ENCODE assay signal across 14 cellular contexts in genomic region chr17:50692448-50693040, GRCh38. TPM values are rescaled to one million over a fixed set of nuclear protein-coding genes. Genes with fewer than 3 reads are reported as not detected.
DNase-seq lines count a peak whose midpoint lies in the region; ATAC-seq lines count a peak whose summit lies in the region.
"Had no signal": no experiment of that assay in that cellular context is flagged by ENCODE, and none has a peak within 500 bp of the region (broad histone marks: within the 10 kb centered on the region; RNA-seq: fewer than 3 reads in every experiment).

No MANE protein-coding gene starts in this region.

- WGBS in aorta, 2 donors: 61 to 65% methylated on average over 6 of the region's 6 CpGs

- H3K9ac ChIP-seq in endocrine pancreas (ENCODE audit: control insufficient read depth, insufficient read depth, low read length): no peak overlapping the region
- H3K9ac ChIP-seq: KMS-11 had no signal

- H3K4me3 ChIP-seq in endocrine pancreas (ENCODE audit: control insufficient read depth, insufficient read depth, low read length) (peak overlapping the region; percentile 16), muscle layer of duodenum (ENCODE audit: low read depth in 1 of 2, low read length in 2 of 2) (no peak overlapping the region), aorta (ENCODE audit: low read length in 2 of 2) (no peak overlapping the region)

- DNase-seq in cardiac septum (ENCODE audit: low spot score) (peak; percentile 46), Right ventricle myocardium superior (no peak), aorta (no peak), nucleus accumbens (lab: John Stamatoyannopoulos, UW) (no peak), KG1 (lab: John Stamatoyannopoulos, UW) (no peak), globus pallidus (ENCODE audit: low spot score) (no peak)
- DNase-seq: activated naive CD4-positive, alpha-beta T cell treated with Interleukin-2 at 50 U/mL for 16 hours; naive thymus-derived CD4-positive, alpha-beta T cell; NCI-H774; SHP77 treated with DMSO at 0.1 percent for 48 hours; stimulated activated naive CD8-positive, alpha-beta T cell treated with anti-CD3 and anti-CD28 coated beads, Interleukin-15, amount 100 ng/mL, for 72 hours had no signal

- H3K27ac ChIP-seq in muscle layer of duodenum (ENCODE audit: low read length) (peak overlapping the region; percentile 81), aorta (ENCODE audit: low read depth in 1 of 2, low read length in 2 of 2) (peak overlapping the region; percentile 31 to 48)
- H3K27ac ChIP-seq: KMS-11 had no signal

- H3K4me1 ChIP-seq in endocrine pancreas (ENCODE audit: control insufficient read depth, insufficient read depth, low read length): peaks cover 10% of the 10 kb centered on the region
- peaks cover 19 to 55% of the 10 kb centered on the region in 2 donors for H3K4me1 ChIP-seq in muscle layer of duodenum (ENCODE audit: control insufficient read depth in 1 of 2, insufficient read depth in 2 of 2, low read length in 2 of 2)
- H3K4me1 ChIP-seq in aorta (ENCODE audit: control insufficient read depth in 1 of 2, insufficient read depth in 2 of 2, low read length in 2 of 2): peaks cover 0 to 11% of the 10 kb centered on the region in 2 donors

- intact Hi-C loops in cardiac septum (cut with DNase I) (no loop called here), Right ventricle myocardium superior (cut with DNase I) (no loop called here), aorta (cut with DNase I) (loop anchor here in 1 of 2 donors (5.0 kb wide), 1 partner anchor 210 kb away; no protein-coding TSS in a partner anchor)

- ATAC-seq in Right ventricle myocardium superior (ENCODE audit: poor library complexity) (no peak), aorta (ENCODE audit: low FRiP score) (no peak)
- ATAC-seq: naive thymus-derived CD4-positive, alpha-beta T cell; stimulated activated naive CD8-positive, alpha-beta T cell treated with anti-CD3 and anti-CD28 coated beads, Interleukin-15, amount 100 ng/mL, for 72 hours had no signal

- H3K27me3 ChIP-seq in endocrine pancreas (ENCODE audit: control insufficient read depth, insufficient read depth, low read length) (no peaks in the 10 kb centered on the region), muscle layer of duodenum (ENCODE audit: low read depth, low read length) (no peaks in the 10 kb centered on the region), aorta (ENCODE audit: control insufficient read depth in 1 of 2, insufficient read depth in 2 of 2, low read length in 1 of 2) (no peaks in the 10 kb centered on the region)

- H3K36me3 ChIP-seq in endocrine pancreas (ENCODE audit: control insufficient read depth, insufficient read depth, low read length) (peaks cover 6% of the 10 kb centered on the region), muscle layer of duodenum (ENCODE audit: control insufficient read depth in 1 of 2, insufficient read depth in 2 of 2, low read length in 2 of 2) (peaks cover 25 to 28% of the 10 kb centered on the region in 2 donors), aorta (ENCODE audit: control insufficient read depth in 1 of 2, insufficient read depth in 2 of 2, low read length in 1 of 2) (peaks cover 5 to 9% of the 10 kb centered on the region in 2 donors)

- H3K9me3 ChIP-seq in endocrine pancreas (ENCODE audit: control insufficient read depth, low read length) (no peaks in the 10 kb centered on the region), muscle layer of duodenum (ENCODE audit: control insufficient read depth in 1 of 2, low read length in 2 of 2) (no peaks in the 10 kb centered on the region), aorta (ENCODE audit: control insufficient read depth, low read length) (no peaks in the 10 kb centered on the region)

RNA-seq across cellular contexts. Expression of gene ANKRD40, which starts 15.2 kb away (rescaled TPM):
- total RNA-seq in cardiac septum (47.6 TPM), Right ventricle myocardium superior (58.4 TPM), aorta (10 to 100 TPM; 53.2 to 55.5 TPM)
- 10 to 100 TPM; 19.1 to 20.5 TPM for polyA plus RNA-seq in aorta

RNA-seq across cellular contexts. Expression of gene LUC7L3, which starts 26.9 kb away (rescaled TPM):
- total RNA-seq in cardiac septum (78.5 TPM), Right ventricle myocardium superior (58.1 TPM), aorta (100 to 1,000 TPM; 123 to 189 TPM)
- 100 to 1,000 TPM; 147 to 852 TPM for polyA plus RNA-seq in aorta

RNA-seq across cellular contexts. Expression of gene ABCC3, which starts 57.9 kb away (rescaled TPM):
- total RNA-seq in cardiac septum (1.9 TPM), Right ventricle myocardium superior (0.43 TPM), aorta (10 to 100 TPM; 25.7 to 54.9 TPM)
- 100 to 1,000 TPM in 1 of 2 donors, 1 to 10 TPM in 1; 9.9 to 145 TPM for polyA plus RNA-seq in aorta
- polyA plus RNA-seq: naive thymus-derived CD4-positive, alpha-beta T cell had no signal
